1 cellular context compared by ENCODE assay signal in genomic region chr19:46716672-46717033, GRCh38.
TF ChIP-seq lines count a peak whose summit lies in the region.

No MANE protein-coding gene starts in this region.

TF ChIP-seq in GM23338, 12 proteins besides CTCF, POLR2A, EP300 and RAD21 (continued from another document):
- TF ChIP-seq, protein P1, sequence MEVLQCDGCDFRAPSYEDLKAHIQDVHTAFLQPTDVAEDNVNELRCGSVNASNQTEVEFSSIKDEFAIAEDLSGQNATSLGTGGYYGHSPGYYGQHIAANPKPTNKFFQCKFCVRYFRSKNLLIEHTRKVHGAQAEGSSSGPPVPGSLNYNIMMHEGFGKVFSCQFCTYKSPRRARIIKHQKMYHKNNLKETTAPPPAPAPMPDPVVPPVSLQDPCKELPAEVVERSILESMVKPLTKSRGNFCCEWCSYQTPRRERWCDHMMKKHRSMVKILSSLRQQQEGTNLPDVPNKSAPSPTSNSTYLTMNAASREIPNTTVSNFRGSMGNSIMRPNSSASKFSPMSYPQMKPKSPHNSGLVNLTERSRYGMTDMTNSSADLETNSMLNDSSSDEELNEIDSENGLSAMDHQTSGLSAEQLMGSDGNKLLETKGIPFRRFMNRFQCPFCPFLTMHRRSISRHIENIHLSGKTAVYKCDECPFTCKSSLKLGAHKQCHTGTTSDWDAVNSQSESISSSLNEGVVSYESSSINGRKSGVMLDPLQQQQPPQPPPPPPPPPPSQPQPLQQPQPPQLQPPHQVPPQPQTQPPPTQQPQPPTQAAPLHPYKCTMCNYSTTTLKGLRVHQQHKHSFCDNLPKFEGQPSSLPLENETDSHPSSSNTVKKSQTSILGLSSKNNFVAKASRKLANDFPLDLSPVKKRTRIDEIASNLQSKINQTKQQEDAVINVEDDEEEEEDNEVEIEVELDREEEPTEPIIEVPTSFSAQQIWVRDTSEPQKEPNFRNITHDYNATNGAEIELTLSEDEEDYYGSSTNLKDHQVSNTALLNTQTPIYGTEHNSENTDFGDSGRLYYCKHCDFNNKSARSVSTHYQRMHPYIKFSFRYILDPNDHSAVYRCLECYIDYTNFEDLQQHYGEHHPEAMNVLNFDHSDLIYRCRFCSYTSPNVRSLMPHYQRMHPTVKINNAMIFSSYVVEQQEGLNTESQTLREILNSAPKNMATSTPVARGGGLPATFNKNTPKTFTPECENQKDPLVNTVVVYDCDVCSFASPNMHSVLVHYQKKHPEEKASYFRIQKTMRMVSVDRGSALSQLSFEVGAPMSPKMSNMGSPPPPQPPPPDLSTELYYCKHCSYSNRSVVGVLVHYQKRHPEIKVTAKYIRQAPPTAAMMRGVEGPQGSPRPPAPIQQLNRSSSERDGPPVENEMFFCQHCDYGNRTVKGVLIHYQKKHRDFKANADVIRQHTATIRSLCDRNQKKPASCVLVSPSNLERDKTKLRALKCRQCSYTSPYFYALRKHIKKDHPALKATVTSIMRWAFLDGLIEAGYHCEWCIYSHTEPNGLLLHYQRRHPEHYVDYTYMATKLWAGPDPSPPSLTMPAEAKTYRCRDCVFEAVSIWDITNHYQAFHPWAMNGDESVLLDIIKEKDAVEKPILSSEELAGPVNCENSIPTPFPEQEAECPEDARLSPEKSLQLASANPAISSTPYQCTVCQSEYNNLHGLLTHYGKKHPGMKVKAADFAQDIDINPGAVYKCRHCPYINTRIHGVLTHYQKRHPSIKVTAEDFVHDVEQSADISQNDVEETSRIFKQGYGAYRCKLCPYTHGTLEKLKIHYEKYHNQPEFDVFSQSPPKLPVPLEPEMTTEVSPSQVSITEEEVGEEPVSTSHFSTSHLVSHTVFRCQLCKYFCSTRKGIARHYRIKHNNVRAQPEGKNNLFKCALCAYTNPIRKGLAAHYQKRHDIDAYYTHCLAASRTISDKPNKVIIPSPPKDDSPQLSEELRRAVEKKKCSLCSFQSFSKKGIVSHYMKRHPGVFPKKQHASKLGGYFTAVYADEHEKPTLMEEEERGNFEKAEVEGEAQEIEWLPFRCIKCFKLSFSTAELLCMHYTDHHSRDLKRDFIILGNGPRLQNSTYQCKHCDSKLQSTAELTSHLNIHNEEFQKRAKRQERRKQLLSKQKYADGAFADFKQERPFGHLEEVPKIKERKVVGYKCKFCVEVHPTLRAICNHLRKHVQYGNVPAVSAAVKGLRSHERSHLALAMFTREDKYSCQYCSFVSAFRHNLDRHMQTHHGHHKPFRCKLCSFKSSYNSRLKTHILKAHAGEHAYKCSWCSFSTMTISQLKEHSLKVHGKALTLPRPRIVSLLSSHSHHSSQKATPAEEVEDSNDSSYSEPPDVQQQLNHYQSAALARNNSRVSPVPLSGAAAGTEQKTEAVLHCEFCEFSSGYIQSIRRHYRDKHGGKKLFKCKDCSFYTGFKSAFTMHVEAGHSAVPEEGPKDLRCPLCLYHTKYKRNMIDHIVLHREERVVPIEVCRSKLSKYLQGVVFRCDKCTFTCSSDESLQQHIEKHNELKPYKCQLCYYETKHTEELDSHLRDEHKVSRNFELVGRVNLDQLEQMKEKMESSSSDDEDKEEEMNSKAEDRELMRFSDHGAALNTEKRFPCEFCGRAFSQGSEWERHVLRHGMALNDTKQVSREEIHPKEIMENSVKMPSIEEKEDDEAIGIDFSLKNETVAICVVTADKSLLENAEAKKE (CRISPR knock-in tag; IDR thresholded peaks at IDR 0.05) = no peak
- no peak for TF ChIP-seq EZH2phosphoT487 (IDR thresholded peaks at IDR 0.05; ENCODE audit: unreplicated experiment)
- no peak for TF ChIP-seq CREB1 (CRISPR knock-in tag; IDR thresholded peaks at IDR 0.05; ENCODE audit: low read depth)
- TF ChIP-seq ZNF114 (CRISPR knock-in tag; IDR thresholded peaks at IDR 0.05) = no peak
- TF ChIP-seq NANOG (IDR thresholded peaks at IDR 0.05; ENCODE audit: borderline replicate concordance) = no peak
TF ChIP-seq in GM23338: peak in this region for 0.
